In genomic region chr17:12571606-12572005, GRCh38 we compare ENCODE assay signal across 24 cellular contexts.
"Had no signal": no experiment of that assay in that cellular context is flagged by ENCODE, and none has a peak within 500 bp of the region (broad histone marks: within the 10 kb centered on the region; RNA-seq: fewer than 3 reads in every experiment).

No MANE protein-coding gene starts in this region.

- H3K4me3 ChIP-seq: neural progenitor cell, ovary, psoas muscle, right lobe of liver, sigmoid colon, stomach, thoracic aorta, thyroid gland, transverse colon, upper lobe of right lung, uterus had no signal

- H3K27ac ChIP-seq: neural progenitor cell, ovary, parathyroid adenoma, psoas muscle, right lobe of liver, sigmoid colon, stomach, thyroid gland, transverse colon, upper lobe of right lung, uterus had no signal

- DNase-seq: natural killer cell; occipital lobe; ovary; posterior cingulate gyrus; psoas muscle; right cardiac atrium; right lobe of liver; sigmoid colon; small intestine; stimulated activated CD4-positive, alpha-beta T cell treated with anti-CD3 and anti-CD28 coated beads, Interleukin-15, amount 100 ng/mL, for 24 hours; stimulated activated CD4-positive, alpha-beta T cell treated with anti-CD3 and anti-CD28 coated beads, Interleukin-2, amount 100 ng/mL, for 24 hours; stimulated activated CD4-positive, alpha-beta T cell treated with anti-CD3 and anti-CD28 coated beads, Interleukin-2, amount 100 ng/mL, for 48 hours; stimulated activated CD4-positive, alpha-beta T cell treated with anti-CD3 and anti-CD28 coated beads, Interleukin-4, amount 100 ng/mL, for 24 hours; stimulated activated naive B cell treated with anti-CD40 and anti-IgM and Interleukin-4, amounts not matched to agents 10 μg/mL and 1 μg/mL and 100 μg/mL, for 72 hours; stimulated activated naive CD4-positive, alpha-beta T cell treated with Interleukin-2 at 50 U/mL for 16 hours; stomach; thyroid gland; transverse colon; upper lobe of right lung; uterus had no signal

- ATAC-seq: natural killer cell; psoas muscle; right cardiac atrium; right lobe of liver; stimulated activated effector memory CD8-positive, alpha-beta T cell treated with anti-CD3 and anti-CD28 coated beads, Interleukin-12 subunit alpha, Interleukin-12 subunit beta, amount 100 ng/mL, for 72 hours; stimulated activated naive B cell treated with anti-CD40 and anti-IgM and Interleukin-4, amounts not matched to agents 10 μg/mL and 1 μg/mL and 100 μg/mL, for 72 hours; upper lobe of right lung had no signal

- H3K4me1 ChIP-seq: parathyroid adenoma, psoas muscle, right lobe of liver, transverse colon, upper lobe of right lung had no signal

- H3K9me3 ChIP-seq: ovary, psoas muscle, right lobe of liver, sigmoid colon, stomach, thoracic aorta, thyroid gland, transverse colon, upper lobe of right lung, uterus had no signal

- H3K36me3 ChIP-seq: neural progenitor cell, ovary, right lobe of liver, sigmoid colon, stomach, thoracic aorta, thyroid gland, transverse colon, upper lobe of right lung, uterus had no signal
